ENCODE assay signal across 8 cellular contexts in the genomic region with DNA sequence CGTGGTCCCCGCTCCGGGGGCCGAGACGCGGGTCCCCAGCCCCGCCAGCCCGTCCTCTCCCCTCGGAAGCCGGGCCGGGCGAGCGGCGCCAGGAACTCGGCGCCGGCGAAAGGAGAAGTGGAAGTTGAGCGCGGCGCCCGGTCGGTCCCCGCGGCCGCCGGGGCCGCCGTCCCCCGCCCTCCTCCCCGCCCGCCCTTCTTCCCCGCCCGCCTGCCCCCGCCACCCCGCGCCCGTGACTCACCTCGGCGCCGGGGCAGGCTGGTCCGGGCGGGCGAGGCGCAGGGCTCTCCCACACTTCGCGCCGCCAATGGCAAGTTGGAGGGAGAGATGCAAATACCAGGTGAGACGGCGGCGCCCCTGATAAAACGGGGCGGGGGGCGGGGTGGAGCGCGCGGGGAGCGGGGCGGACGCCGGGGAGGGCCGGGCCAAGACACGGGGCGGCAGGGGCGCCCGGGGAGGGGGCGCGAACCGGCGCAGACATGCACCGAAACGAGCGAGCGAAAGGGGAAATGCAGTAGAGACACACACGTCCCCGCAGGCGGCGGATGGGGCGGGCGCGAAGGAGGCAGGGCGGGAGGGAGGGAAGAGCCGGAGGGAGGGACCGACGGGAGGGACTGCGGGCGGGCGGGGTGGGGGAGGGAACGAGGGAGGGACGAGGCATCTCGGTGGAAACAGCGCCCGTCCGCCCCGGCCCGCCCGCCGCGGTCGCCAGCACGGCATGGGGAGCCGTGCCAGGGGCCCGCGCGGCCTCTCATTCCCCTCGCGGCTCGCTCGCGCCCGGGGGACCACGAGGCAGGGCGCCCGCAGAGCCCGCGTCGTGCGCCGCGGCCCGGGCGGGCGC. TPM values are rescaled to one million over a fixed set of nuclear protein-coding genes. Genes with fewer than 3 reads are reported as not detected.
DNase-seq lines count a peak whose midpoint lies in the region; ATAC-seq and TF ChIP-seq lines count a peak whose summit lies in the region.

A gene (minus strand): TSS at position 119 of the 841 bp plus-strand sequence. CDS start 29,167 bp downstream, outside the sequence.

- WGBS in sigmoid colon, 2 donors, result 1% methylated on average over 117 to 120 of the region's 123 CpGs

- no peak for TF ChIP-seq CTCF in right atrium auricular region (IDR thresholded peaks at IDR 0.05)
- no peak for TF ChIP-seq CTCF in sigmoid colon (IDR thresholded peaks at IDR 0.05)

- no peak for TF ChIP-seq POLR2A in sigmoid colon (IDR thresholded peaks at IDR 0.05)

- H3K27me3 ChIP-seq in SJCRH30 (no peaks in the 10 kb centered on the region), right atrium auricular region (no peaks in the 10 kb centered on the region), sigmoid colon (no peaks in the 10 kb centered on the region)

- H3K4me3 ChIP-seq in SJCRH30 (peak within 1 kb of the TSS; percentile 61), right atrium auricular region (peak within 1 kb of the TSS; percentile 63), sigmoid colon (peak within 1 kb of the TSS; percentile 61 to 71 (median 65))

- H3K4me1 Mint-ChIP-seq in activated naive CD8-positive, alpha-beta T cell (ENCODE audit: low read depth), result peaks cover 31% of the 10 kb centered on the region

- no peaks in the 10 kb centered on the region for H3K4me1 ChIP-seq in SJCRH30
- peaks cover 0 to 19% of the 10 kb centered on the region in 2 donors for H3K4me1 ChIP-seq in right atrium auricular region
- H3K4me1 ChIP-seq in sigmoid colon, result peaks cover 0 to 14% (median 8%) of the 10 kb centered on the region in 4 donors

- no peaks in the 10 kb centered on the region for H3K27me3 Mint-ChIP-seq in activated naive CD8-positive, alpha-beta T cell

- no peaks in the 10 kb centered on the region for H3K9me3 ChIP-seq in SJCRH30 (replicated peaks)
- H3K9me3 ChIP-seq in right atrium auricular region, result no peaks in the 10 kb centered on the region
- H3K9me3 ChIP-seq in sigmoid colon, result no peaks in the 10 kb centered on the region

- H3K36me3 ChIP-seq in SJCRH30 (no peaks in the 10 kb centered on the region), right atrium auricular region (no peaks in the 10 kb centered on the region), sigmoid colon (no peaks in the 10 kb centered on the region)

- intact Hi-C loops in sigmoid colon (cut with DNase I), result no loop called here

- no peaks in the 10 kb centered on the region for H3K9me3 Mint-ChIP-seq in activated naive CD8-positive, alpha-beta T cell (ENCODE audit: low read depth)

- H3K36me3 Mint-ChIP-seq in activated naive CD8-positive, alpha-beta T cell, result no peaks in the 10 kb centered on the region

- peak within 1 kb of the TSS; percentile 75 for H3K27ac Mint-ChIP-seq in activated naive CD8-positive, alpha-beta T cell

- TF ChIP-seq EP300 in sigmoid colon (IDR thresholded peaks at IDR 0.05), result no peak

- peak within 1 kb of the TSS; percentile 91 for H3K4me3 Mint-ChIP-seq in activated naive CD8-positive, alpha-beta T cell

- peak; percentile 59 for DNase-seq in ACHN
- DNase-seq in SJCRH30, result no peak
- no peak for DNase-seq in right atrium auricular region (ENCODE audit: low spot score)
- DNase-seq in sigmoid colon, result peak; percentile 70
- DNase-seq in NCI-H128 (lab: John Stamatoyannopoulos, UW; ENCODE audit: unreplicated experiment), result no peak

- in situ Hi-C loops in ACHN (cut with HindIII; ENCODE audit: low pct_ligation_motif_present, low pct_unique_long_range_greater_than_20kb, low sequenced_read_pairs), result no loop called here

- H3K27ac ChIP-seq in SJCRH30 (peak within 1 kb of the TSS; percentile 61), right atrium auricular region (peak within 1 kb of the TSS; percentile 87 to 90), sigmoid colon (peak within 1 kb of the TSS; percentile 83 to 88 (median 86))

- ATAC-seq in GM18502 (IDR thresholded peaks at IDR 0.05; ENCODE audit: poor library complexity, unreplicated experiment), result peak; percentile 39
- ATAC-seq in HG03521 (IDR thresholded peaks at IDR 0.05; ENCODE audit: unreplicated experiment), result peak; percentile 34

RNA-seq across cellular contexts. Expression of the gene that starts here (rescaled TPM):
- 5.3 and 5.5 TPM in 2 replicates for total RNA-seq in SJCRH30 (2014; rRNA removed; shearing (Covaris generic))
- total RNA-seq in right atrium auricular region (1 to 10 TPM; 4.1 to 8.6 TPM), sigmoid colon (1 to 10 TPM; 4.6 to 7.8 (median 5.2) TPM)
- polyA plus RNA-seq in sigmoid colon, result 10 to 100 TPM; 19.2 to 25.9 (median 22.2) TPM

Comparison
In these comparisons a context has a peak if more than half of its experiments do, and no peak if none do; other contexts are left out.
1. DNase-seq: peak in ACHN (single experiment) and sigmoid colon (single experiment); none in SJCRH30 (0 of 2), right atrium auricular region (single experiment) and NCI-H128 (single experiment).
2. Peak in every context shown above with its lines, with median percentiles within 50 percentile points of each other: H3K27ac ChIP-seq and H3K4me3 ChIP-seq.